ENCODE assay signal across 22 cellular contexts in genomic region chr3:72580910-72581309, GRCh38.
DNase-seq lines count a peak whose midpoint lies in the region; ATAC-seq, FAIRE-seq and TF ChIP-seq lines count a peak whose summit lies in the region.
"Had no signal": no experiment of that assay in that cellular context is flagged by ENCODE, and none has a peak within 500 bp of the region (broad histone marks: within the 10 kb centered on the region; RNA-seq: fewer than 3 reads in every experiment).

No MANE protein-coding gene starts in this region.

- no peaks in the 10 kb centered on the region for H3K36me3 ChIP-seq in HepG2 (replicated peaks in 1 of 2; ENCODE audit: control insufficient read depth in 1 of 2, insufficient read depth in 2 of 2, low read length in 2 of 2)
- no peaks in the 10 kb centered on the region for H3K36me3 ChIP-seq in right lobe of liver
- H3K36me3 ChIP-seq: BE2C; BLaER1 treated with 17β-estradiol and CSF1 and Interleukin-3, amounts not matched to agents 10 nM and 100 nM had no signal

- H3K27me3 ChIP-seq in HepG2 (ENCODE audit: control insufficient read depth in 1 of 2, insufficient read depth in 2 of 2, low read length in 2 of 2) (no peaks in the 10 kb centered on the region), right lobe of liver (no peaks in the 10 kb centered on the region)
- H3K27me3 ChIP-seq: BE2C had no signal

- H3K9me3 Mint-ChIP-seq in WTC11: no peaks in the 10 kb centered on the region
- peaks cover 2 to 7% of the 10 kb centered on the region in 2 donors for H3K9me3 Mint-ChIP-seq in stimulated activated naive B cell treated with anti-CD40 and anti-IgM and Interleukin-4, amounts not matched to agents 10 μg/mL and 1 μg/mL and 100 μg/mL, for 72 hours
- H3K9me3 Mint-ChIP-seq: CD14-positive monocyte; CD4-positive, alpha-beta T cell; CD8-positive, alpha-beta memory T cell had no signal

- CTCF ChIA-PET in HepG2 (lab: Yijun Ruan, JAX; ENCODE audit: low intra/inter-chr PET ratio, low total read pairs) (no interaction called here), WTC11 (lab: Charles Lee) (no interaction called here)

- H3K79me2 ChIP-seq in HepG2 (ENCODE audit: insufficient read depth, low read length): no peaks in the 10 kb centered on the region

- peak overlapping the region; percentile 82 for H3K27ac ChIP-seq in HepG2 (ENCODE audit: extremely low read length, insufficient read depth, low read length)
- H3K27ac ChIP-seq in right lobe of liver: no peak overlapping the region
- H3K27ac ChIP-seq: 22Rv1; BLaER1 treated with 17β-estradiol and CSF1 and Interleukin-3, amounts not matched to agents 10 nM and 100 nM had no signal

- no peak overlapping the region for H3K4me2 ChIP-seq in HepG2 (ENCODE audit: low read depth, low read length)

- H3K4me3 Mint-ChIP-seq in WTC11: no peak overlapping the region
- no peak overlapping the region for H3K4me3 Mint-ChIP-seq in stimulated activated naive B cell treated with anti-CD40 and anti-IgM and Interleukin-4, amounts not matched to agents 10 μg/mL and 1 μg/mL and 100 μg/mL, for 72 hours
- H3K4me3 Mint-ChIP-seq: CD14-positive monocyte; CD4-positive, alpha-beta T cell; CD8-positive, alpha-beta memory T cell had no signal

- no peak for TF ChIP-seq RAD21 in HepG2 (CRISPR knock-in tag; IDR thresholded peaks at IDR 0.05)

- no peaks in the 10 kb centered on the region for H3K36me3 Mint-ChIP-seq in WTC11
- peaks cover 0 to 1% of the 10 kb centered on the region in 2 donors for H3K36me3 Mint-ChIP-seq in stimulated activated naive B cell treated with anti-CD40 and anti-IgM and Interleukin-4, amounts not matched to agents 10 μg/mL and 1 μg/mL and 100 μg/mL, for 72 hours
- H3K36me3 Mint-ChIP-seq: CD14-positive monocyte; CD8-positive, alpha-beta memory T cell had no signal

- POLR2A ChIA-PET in HepG2 (lab: Yijun Ruan, JAX) (interaction anchor here (1.4 to 5.5 kb wide), 2 partner anchors 10 to 35 kb away, joined by 3 to 46 read pairs; no protein-coding TSS in a partner anchor), WTC11 (lab: Charles Lee) (no interaction called here)

- no peak for TF ChIP-seq EP300 in HepG2 (IDR thresholded peaks at IDR 0.05; ENCODE audit: low read depth in 2 of 2, low read length in 2 of 2)
- TF ChIP-seq EP300 in HepG2 (CRISPR knock-in tag; IDR thresholded peaks at IDR 0.05; ENCODE audit: borderline replicate concordance): no peak

- H3K9me3 ChIP-seq in HepG2 (ENCODE audit: low read length): no peaks in the 10 kb centered on the region
- H3K9me3 ChIP-seq in right lobe of liver: no peaks in the 10 kb centered on the region
- H3K9me3 ChIP-seq: BE2C had no signal

- H3K4me3 ChIP-seq in HepG2 (replicated peaks in 1 of 3; ENCODE audit: insufficient read depth in 1 of 3, low read depth in 2 of 3, low read length in 3 of 3) (no peak overlapping the region), right lobe of liver (no peak overlapping the region)
- H3K4me3 ChIP-seq: BLaER1 treated with 17β-estradiol and CSF1 and Interleukin-3, amounts not matched to agents 10 nM and 100 nM had no signal

- H3K4me1 Mint-ChIP-seq in WTC11: peaks cover 41% of the 10 kb centered on the region
- H3K4me1 Mint-ChIP-seq in stimulated activated naive B cell treated with anti-CD40 and anti-IgM and Interleukin-4, amounts not matched to agents 10 μg/mL and 1 μg/mL and 100 μg/mL, for 72 hours: peaks cover 29 to 46% of the 10 kb centered on the region in 2 donors
- H3K4me1 Mint-ChIP-seq: CD8-positive, alpha-beta memory T cell had no signal

- no peak for ATAC-seq in HepG2
- no peak for ATAC-seq in right lobe of liver
- no peak for ATAC-seq in WTC11
- no peak for ATAC-seq in stimulated activated naive B cell treated with anti-CD40 and anti-IgM and Interleukin-4, amounts not matched to agents 10 μg/mL and 1 μg/mL and 100 μg/mL, for 72 hours (replicated peaks)
- ATAC-seq: HCT116 had no signal

- DNase-seq in HepG2 (ENCODE audit: low spot score) (no peak), right lobe of liver (no peak), WTC11 (ENCODE audit: low spot score) (no peak), glomerular visceral epithelial cell (ENCODE audit: extremely low spot score) (no peak)
- DNase-seq in stimulated activated naive B cell treated with anti-CD40 and anti-IgM and Interleukin-4, amounts not matched to agents 10 μg/mL and 1 μg/mL and 100 μg/mL, for 72 hours: no peak
- DNase-seq in stimulated activated naive CD4-positive, alpha-beta T cell (lab: John Stamatoyannopoulos, UW): no peak
- DNase-seq: ACHN; AML-193; BE2C; CD4-positive, alpha-beta T cell; CD8-positive, alpha-beta memory T cell; DMS53; DMS79 treated with DMSO at 0.1 percent for 48 hours; GF-D8; GOT3; H7 had no signal

- peak overlapping the region; percentile 93; the same call in 1 of the 2 replicates for H3K27ac Mint-ChIP-seq in WTC11
- H3K27ac Mint-ChIP-seq in stimulated activated naive B cell treated with anti-CD40 and anti-IgM and Interleukin-4, amounts not matched to agents 10 μg/mL and 1 μg/mL and 100 μg/mL, for 72 hours: peak overlapping the region; percentile 20
- H3K27ac Mint-ChIP-seq: CD14-positive monocyte; CD4-positive, alpha-beta T cell; CD8-positive, alpha-beta memory T cell had no signal

- intact Hi-C loops in HepG2 (cut with micrococcal nuclease; ENCODE audit: unreplicated experiment) (no loop called here), right lobe of liver (cut with DNase I) (no loop called here)

- H2AFZ ChIP-seq in HepG2 (ENCODE audit: low read length): no peak overlapping the region

- H4K20me1 ChIP-seq in HepG2 (ENCODE audit: insufficient read depth, low read length): no peaks in the 10 kb centered on the region

- H3K9ac ChIP-seq in HepG2 (ENCODE audit: insufficient read depth, low read depth, low read length): no peak overlapping the region
- H3K9ac ChIP-seq: BLaER1 treated with 17β-estradiol and CSF1 and Interleukin-3, amounts not matched to agents 10 nM and 100 nM had no signal

- TF ChIP-seq POLR2A in HepG2 (IDR thresholded peaks at IDR 0.05; ENCODE audit: insufficient read depth in 1 of 2, low read depth in 2 of 2, low read length in 2 of 2): no peak
- no peak for TF ChIP-seq POLR2A in right lobe of liver (IDR thresholded peaks at IDR 0.05)

- TF ChIP-seq CTCF in HepG2 (CRISPR knock-in tag; IDR thresholded peaks at IDR 0.05) (no peak), right lobe of liver (IDR thresholded peaks at IDR 0.05) (no peak), WTC11 (IDR thresholded peaks at IDR 0.05) (no peak)

- BruUV-seq in HepG2 (replicated peaks; lab: Mats Ljungman, UMichigan): no TSS peak

- in situ Hi-C loops in HepG2 (cut with HindIII; ENCODE audit: extremely low pct_ligation_motif_present, low pct_unique_long_range_greater_than_20kb): no loop called here

- WGBS in HepG2 (ENCODE audit: low lambda C conversion rate): 91% methylated on average over 2 of the region's 2 CpGs
- WGBS in right lobe of liver (ENCODE audit: insufficient coverage, low coverage, low lambda C conversion rate, missing lambda C conversion rate): 89% methylated on average over 2 of the region's 2 CpGs

- no peak for FAIRE-seq in HepG2 (lab: Jason Lieb, UNC)
- FAIRE-seq: A204.1, GM12891 had no signal

- H3K4me1 ChIP-seq in HepG2 (ENCODE audit: insufficient read depth, low read length) (peaks cover 90% of the 10 kb centered on the region), right lobe of liver (peaks cover 0 to 15% (median 4%) of the 10 kb centered on the region in 4 donors)

- peaks cover 3% of the 10 kb centered on the region; the same call in 1 of the 2 replicates for H3K27me3 Mint-ChIP-seq in WTC11 (ENCODE audit: low read depth)
- peaks cover 20 to 39% of the 10 kb centered on the region in 2 donors for H3K27me3 Mint-ChIP-seq in stimulated activated naive B cell treated with anti-CD40 and anti-IgM and Interleukin-4, amounts not matched to agents 10 μg/mL and 1 μg/mL and 100 μg/mL, for 72 hours
- H3K27me3 Mint-ChIP-seq: CD4-positive, alpha-beta T cell had no signal

TF ChIP-seq in HepG2, 621 proteins besides CTCF, POLR2A, EP300 and RAD21:
- TF ChIP-seq, protein P1, sequence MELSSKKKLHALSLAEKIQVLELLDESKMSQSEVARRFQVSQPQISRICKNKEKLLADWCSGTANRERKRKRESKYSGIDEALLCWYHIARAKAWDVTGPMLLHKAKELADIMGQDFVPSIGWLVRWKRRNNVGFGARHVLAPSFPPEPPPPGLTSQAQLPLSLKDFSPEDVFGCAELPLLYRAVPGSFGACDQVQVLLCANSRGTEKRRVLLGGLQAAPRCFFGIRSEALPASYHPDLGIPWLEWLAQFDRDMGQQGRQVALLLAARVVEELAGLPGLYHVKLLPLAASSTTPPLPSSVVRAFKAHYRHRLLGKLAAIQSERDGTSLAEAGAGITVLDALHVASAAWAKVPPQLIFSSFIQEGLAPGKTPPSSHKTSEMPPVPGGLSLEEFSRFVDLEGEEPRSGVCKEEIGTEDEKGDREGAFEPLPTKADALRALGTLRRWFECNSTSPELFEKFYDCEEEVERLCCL (CRISPR knock-in tag; IDR thresholded peaks at IDR 0.05; ENCODE audit: borderline replicate concordance): no peak
- peak; percentile 58 to 79; a peak in 3 of 4 replicates for TF ChIP-seq MAFK (conservative IDR thresholded peaks at IDR 0.05 in 1 of 2, IDR thresholded peaks at IDR 0.05 in 1 of 2; ENCODE audit: low read length in 2 of 2)
- no peak for TF ChIP-seq SNAPC2 (CRISPR knock-in tag; IDR thresholded peaks at IDR 0.05)
- peak; percentile 56 for TF ChIP-seq MAFF (IDR thresholded peaks at IDR 0.05; ENCODE audit: low read depth, low read length)

TF ChIP-seq in WTC11, 78 proteins besides CTCF, POLR2A, EP300 and RAD21:
- no peak for TF ChIP-seq NFE2L1 (CRISPR knock-in tag; IDR thresholded peaks at IDR 0.05)
- TF ChIP-seq TEAD4 (CRISPR knock-in tag; IDR thresholded peaks at IDR 0.05): no peak
- no peak for TF ChIP-seq SMAD3 (CRISPR knock-in tag; IDR thresholded peaks at IDR 0.05; ENCODE audit: borderline replicate concordance)
- no peak for TF ChIP-seq MYBL2 (CRISPR knock-in tag; IDR thresholded peaks at IDR 0.05)
- TF ChIP-seq NR2C2 (CRISPR knock-in tag; IDR thresholded peaks at IDR 0.05): no peak
- TF ChIP-seq ZMAT4 (CRISPR knock-in tag; IDR thresholded peaks at IDR 0.05): no peak
TF ChIP-seq in WTC11: peak in this region for 0.
